In the genomic region with DNA sequence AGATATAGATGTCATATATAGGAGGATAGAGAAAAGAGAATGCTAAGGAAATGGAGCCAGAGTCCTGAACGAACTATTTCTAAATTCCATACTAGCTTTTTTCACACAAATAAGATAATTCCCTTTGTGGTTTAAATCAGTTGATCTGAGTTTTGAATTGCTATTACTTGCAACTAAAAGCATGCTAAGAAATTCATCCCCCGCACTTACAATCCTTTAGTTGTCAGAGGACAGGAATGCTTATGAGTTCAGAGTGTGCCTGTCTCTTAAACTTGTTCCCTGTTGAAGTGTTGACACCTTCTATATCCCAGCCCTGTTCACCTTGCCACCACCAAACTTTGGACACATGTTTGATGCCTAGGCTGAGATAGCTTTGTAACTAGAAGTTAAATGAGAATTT, we compare ENCODE assay signal across 16 cellular contexts.
DNase-seq lines count a peak whose midpoint lies in the region; ATAC-seq, FAIRE-seq and TF ChIP-seq lines count a peak whose summit lies in the region.
"Had no signal": no experiment of that assay in that cellular context is flagged by ENCODE, and none has a peak within 500 bp of the region (broad histone marks: within the 10 kb centered on the region; RNA-seq: fewer than 3 reads in every experiment).

No MANE protein-coding gene starts in this region.

- ATAC-seq in left ventricle myocardium superior (peak; percentile 23), right cardiac atrium (no peak), lower lobe of right lung (no peak)
- ATAC-seq: GM12878, GM23338 had no signal

- H3K4me1 ChIP-seq in right cardiac atrium (ENCODE audit: control insufficient read depth, insufficient read depth, low read length) (no peaks in the 10 kb centered on the region), astrocyte (ENCODE audit: insufficient read depth, low read length) (no peaks in the 10 kb centered on the region), lower lobe of right lung (no peaks in the 10 kb centered on the region)
- H3K4me1 ChIP-seq: BLaER1 had no signal

- no peaks in the 10 kb centered on the region for H3K79me2 ChIP-seq in astrocyte (ENCODE audit: insufficient read depth, low read length)

- H3K27ac Mint-ChIP-seq in astrocyte (ENCODE audit: unreplicated experiment), result no peak overlapping the region
- H3K27ac Mint-ChIP-seq: GM23338 had no signal

- H3K36me3 ChIP-seq in astrocyte (ENCODE audit: insufficient read depth, low read length) (no peaks in the 10 kb centered on the region), lower lobe of right lung (no peaks in the 10 kb centered on the region)
- H3K36me3 ChIP-seq: BLaER1 had no signal

- peaks cover 4% of the 10 kb centered on the region for H3K36me3 Mint-ChIP-seq in astrocyte (ENCODE audit: low read depth, unreplicated experiment)

- FAIRE-seq in astrocyte (lab: Jason Lieb, UNC), result no peak
- FAIRE-seq: GM12878, GM18507 had no signal

- DNase-seq in left ventricle myocardium superior (no peak), right cardiac atrium (no peak), astrocyte (ENCODE audit: low read depth) (peak; percentile 65), fibroblast of peridontal ligament (ENCODE audit: extremely low read depth) (peak; percentile 27), lower lobe of right lung (no peak), NCI-H2029 (lab: John Stamatoyannopoulos, UW) (no peak), NCI-H1417 treated with DMSO at 0.1 percent for 48 hours (lab: John Stamatoyannopoulos, UW) (no peak)
- DNase-seq in activated naive CD4-positive, alpha-beta T cell treated with Interleukin-2 at 50 U/mL for 16 hours, result no peak
- DNase-seq: AML-193, DMS53, H7 had no signal

- H3K4me1 Mint-ChIP-seq in astrocyte (ENCODE audit: low read depth, unreplicated experiment), result peaks cover 6% of the 10 kb centered on the region
- H3K4me1 Mint-ChIP-seq: GM23338 had no signal

- TF ChIP-seq CTCF in astrocyte (IDR thresholded peaks at IDR 0.05; ENCODE audit: insufficient read depth, low read depth, low read length), result no peak
- no peak for TF ChIP-seq CTCF in lower lobe of right lung (IDR thresholded peaks at IDR 0.05)

- H3K27me3 Mint-ChIP-seq in astrocyte (ENCODE audit: low read depth, unreplicated experiment), result no peaks in the 10 kb centered on the region

- H3K27ac ChIP-seq in right cardiac atrium (ENCODE audit: low read length), result no peak overlapping the region
- no peak overlapping the region for H3K27ac ChIP-seq in astrocyte (ENCODE audit: low read depth, low read length)
- H3K27ac ChIP-seq in lower lobe of right lung, result no peak overlapping the region
- H3K27ac ChIP-seq: 22Rv1, BLaER1 had no signal

- H3K27me3 ChIP-seq in right cardiac atrium (ENCODE audit: control insufficient read depth, insufficient read depth) (no peaks in the 10 kb centered on the region), astrocyte (ENCODE audit: insufficient read depth, low read length) (no peaks in the 10 kb centered on the region), lower lobe of right lung (ENCODE audit: low read depth) (no peaks in the 10 kb centered on the region)
- H3K27me3 ChIP-seq: BLaER1 had no signal

- H3K9me3 Mint-ChIP-seq in astrocyte (ENCODE audit: unreplicated experiment), result peaks cover 10% of the 10 kb centered on the region

- H3K4me2 ChIP-seq in astrocyte (ENCODE audit: low read length), result no peak overlapping the region
- H3K4me2 ChIP-seq: BLaER1, GM23338 had no signal

- no peaks in the 10 kb centered on the region for H4K20me1 ChIP-seq in astrocyte (ENCODE audit: insufficient read depth, low read length)
- H4K20me1 ChIP-seq: BLaER1 had no signal

- no peak overlapping the region for H3K4me3 Mint-ChIP-seq in astrocyte (ENCODE audit: unreplicated experiment)
- H3K4me3 Mint-ChIP-seq: GM23338 had no signal

- H3K9me3 ChIP-seq in right cardiac atrium (ENCODE audit: control insufficient read depth, low read length), result no peaks in the 10 kb centered on the region
- H3K9me3 ChIP-seq in astrocyte (ENCODE audit: insufficient read depth, low read depth, low read length), result no peaks in the 10 kb centered on the region
- no peaks in the 10 kb centered on the region for H3K9me3 ChIP-seq in lower lobe of right lung

- no peak overlapping the region for H3K4me3 ChIP-seq in right cardiac atrium (ENCODE audit: low read length)
- H3K4me3 ChIP-seq in astrocyte (ENCODE audit: insufficient read depth, low read depth, low read length), result no peak overlapping the region
- no peak overlapping the region for H3K4me3 ChIP-seq in lower lobe of right lung
- H3K4me3 ChIP-seq: BLaER1, GM12878, GM23338 had no signal

- intact Hi-C loops in left ventricle myocardium superior (cut with micrococcal nuclease) (no loop called here), right cardiac atrium (cut with DNase I) (no loop called here), lower lobe of right lung (cut with DNase I) (no loop called here)

- H3K9ac ChIP-seq in astrocyte (ENCODE audit: low read length), result no peak overlapping the region
- H3K9ac ChIP-seq: BLaER1 had no signal

- WGBS in right cardiac atrium, result 88% methylated on average over 2 of the region's 2 CpGs

- no peak overlapping the region for H2AFZ ChIP-seq in astrocyte (ENCODE audit: low read depth, low read length)
- H2AFZ ChIP-seq: GM23338 had no signal

Comparison
In these comparisons a context has a peak if more than half of its experiments do, and no peak if none do; other contexts are left out.
1. DNase-seq: peak in astrocyte (single experiment) and fibroblast of peridontal ligament (single experiment); none in left ventricle myocardium superior (single experiment), right cardiac atrium (0 of 3), lower lobe of right lung (single experiment), NCI-H2029 (single experiment), NCI-H1417 treated with DMSO at 0.1 percent for 48 hours (single experiment) and activated naive CD4-positive, alpha-beta T cell treated with Interleukin-2 at 50 U/mL for 16 hours (single experiment).